Comparison of ENCODE assay signal across 17 cellular contexts in genomic region chr11:68691402-68691784, GRCh38. TPM values are rescaled to one million over a fixed set of nuclear protein-coding genes. Genes with fewer than 3 reads are reported as not detected.
"Had no signal": no experiment of that assay in that cellular context is flagged by ENCODE, and none has a peak within 500 bp of the region (broad histone marks: within the 10 kb centered on the region; RNA-seq: fewer than 3 reads in every experiment).

No MANE protein-coding gene starts in this region.

- H3K27ac ChIP-seq: cardiac muscle cell, epithelial cell of prostate, lower lobe of right lung, suprapubic skin, transverse colon, vagina had no signal

- H3K27me3 ChIP-seq: vagina had no signal

- FAIRE-seq: keratinocyte had no signal

- DNase-seq: activated CD8-positive, alpha-beta memory T cell treated with anti-CD3 and anti-CD28 coated beads for 24 hours; activated CD8-positive, alpha-beta memory T cell treated with anti-CD3 and anti-CD28 coated beads, Interleukin-2, amount 50 U/mL, for 48 hours; activated gamma-delta T cell; foreskin melanocyte; hypothalamus; lower lobe of right lung; occipital lobe; stimulated activated CD4-positive, alpha-beta T cell treated with anti-CD3 and anti-CD28 coated beads, Interleukin-12 subunit alpha, Interleukin-12 subunit beta, amount 100 ng/mL, for 4 hours; stimulated activated CD4-positive, alpha-beta T cell treated with anti-CD3 and anti-CD28 coated beads, Interleukin-1b, Interleukin-23, amount 100 ng/mL, for 48 hours; transverse colon had no signal

- H3K9me3 ChIP-seq: lower lobe of right lung, suprapubic skin, transverse colon, vagina had no signal

- ATAC-seq: lower lobe of right lung had no signal

- H3K4me3 ChIP-seq: cardiac muscle cell, lower lobe of right lung, suprapubic skin, transverse colon, vagina had no signal

- H3K36me3 ChIP-seq: cardiac muscle cell, lower lobe of right lung, suprapubic skin, transverse colon, vagina had no signal

- H3K4me1 ChIP-seq: lower lobe of right lung, suprapubic skin, transverse colon, vagina had no signal

RNA-seq across cellular contexts. Expression of gene GAL, which starts 7.0 kb away (rescaled TPM):
- total RNA-seq: lower lobe of right lung, myocyte, occipital lobe had no signal

RNA-seq across cellular contexts. Expression of gene TESMIN, which starts 59.9 kb away (rescaled TPM):
- total RNA-seq: myocyte had no signal
- polyA plus RNA-seq: neural cell had no signal
